24 cellular contexts compared by ENCODE assay signal in genomic region chr4:85102606-85103005, GRCh38.
"Had no signal": no experiment of that assay in that cellular context is flagged by ENCODE, and none has a peak within 500 bp of the region (broad histone marks: within the 10 kb centered on the region; RNA-seq: fewer than 3 reads in every experiment).

No MANE protein-coding gene starts in this region.

- H3K36me3 Mint-ChIP-seq: activated naive CD8-positive, alpha-beta T cell; naive B cell had no signal

- H3K4me1 ChIP-seq: heart right ventricle, left ventricle myocardium inferior, suprapubic skin, transverse colon, uterus had no signal

- H3K27me3 ChIP-seq: cardiac muscle cell, heart right ventricle, suprapubic skin, transverse colon, uterus had no signal

- H3K27ac ChIP-seq: cardiac muscle cell, dorsolateral prefrontal cortex, epithelial cell of prostate, heart right ventricle, left ventricle myocardium inferior, skin epidermis, suprapubic skin, transverse colon, uterus, VCaP had no signal

- H3K4me3 ChIP-seq: cardiac muscle cell, dorsolateral prefrontal cortex, heart right ventricle, left ventricle myocardium inferior, skin epidermis, suprapubic skin, transverse colon, uterus had no signal

- H3K4me1 Mint-ChIP-seq: naive B cell; neural crest cell; stimulated activated naive CD8-positive, alpha-beta T cell treated with anti-CD3 and anti-CD28 coated beads, Interleukin-15, amount 100 ng/mL, for 72 hours had no signal

- DNase-seq: activated CD4-positive, alpha-beta T cell treated with anti-CD3 and anti-CD28 coated beads, Interleukin-2, amount 50 U/mL, for 4 hours; activated CD4-positive, CD25-positive, alpha-beta regulatory T cell treated with anti-CD3 and anti-CD28 coated beads, Interleukin-2, amount 50 U/mL, for 72 hours; amniotic stem cell; dorsolateral prefrontal cortex; endodermal cell; heart right ventricle; kidney glomerular epithelial cell; left ventricle myocardium inferior; mammary epithelial cell; naive B cell; stimulated activated CD4-positive, alpha-beta T cell treated with anti-CD3 and anti-CD28 coated beads, Interleukin-15, amount 100 ng/mL, for 24 hours; stimulated activated CD4-positive, alpha-beta T cell treated with anti-CD3 and anti-CD28 coated beads, Interleukin-2, amount 100 ng/mL, for 48 hours; stimulated activated naive CD8-positive, alpha-beta T cell treated with anti-CD3 and anti-CD28 coated beads, Interleukin-15, amount 100 ng/mL, for 72 hours; transverse colon; uterus had no signal

- H3K36me3 ChIP-seq: cardiac muscle cell, heart right ventricle, left ventricle myocardium inferior, suprapubic skin, transverse colon, uterus had no signal

- H3K27me3 Mint-ChIP-seq: activated naive CD8-positive, alpha-beta T cell; progenitor cell of endocrine pancreas; stimulated activated naive CD8-positive, alpha-beta T cell treated with anti-CD3 and anti-CD28 coated beads, Interleukin-15, amount 100 ng/mL, for 72 hours had no signal

- H3K27ac Mint-ChIP-seq: activated naive CD8-positive, alpha-beta T cell; activated T-helper 1 cell treated with anti-CD3 and anti-CD28 coated beads, Interleukin-12 subunit alpha, Interleukin-12 subunit beta, Interleukin-2, Interleukin-4 antibody, amounts not matched to agents 30 ng/mL and 10 ng/mL and 1 ng/mL, durations not matched to agents 14 hours and 24 hours and 36 hours; endodermal cell; progenitor cell of endocrine pancreas; stimulated activated naive CD8-positive, alpha-beta T cell treated with anti-CD3 and anti-CD28 coated beads, Interleukin-15, amount 100 ng/mL, for 72 hours had no signal

- H3K4me3 Mint-ChIP-seq: activated naive CD8-positive, alpha-beta T cell; activated T-helper 1 cell treated with anti-CD3 and anti-CD28 coated beads, Interleukin-12 subunit alpha, Interleukin-12 subunit beta, Interleukin-2, Interleukin-4 antibody, amounts not matched to agents 30 ng/mL and 10 ng/mL and 1 ng/mL, durations not matched to agents 14 hours and 24 hours and 36 hours; endodermal cell; naive B cell; neural crest cell; stimulated activated naive CD8-positive, alpha-beta T cell treated with anti-CD3 and anti-CD28 coated beads, Interleukin-15, amount 100 ng/mL, for 72 hours had no signal

- ATAC-seq: heart right ventricle; stimulated activated naive CD8-positive, alpha-beta T cell treated with anti-CD3 and anti-CD28 coated beads, Interleukin-15, amount 100 ng/mL, for 72 hours had no signal

- H3K9me3 ChIP-seq: suprapubic skin, transverse colon, uterus had no signal
